In the genomic region with DNA sequence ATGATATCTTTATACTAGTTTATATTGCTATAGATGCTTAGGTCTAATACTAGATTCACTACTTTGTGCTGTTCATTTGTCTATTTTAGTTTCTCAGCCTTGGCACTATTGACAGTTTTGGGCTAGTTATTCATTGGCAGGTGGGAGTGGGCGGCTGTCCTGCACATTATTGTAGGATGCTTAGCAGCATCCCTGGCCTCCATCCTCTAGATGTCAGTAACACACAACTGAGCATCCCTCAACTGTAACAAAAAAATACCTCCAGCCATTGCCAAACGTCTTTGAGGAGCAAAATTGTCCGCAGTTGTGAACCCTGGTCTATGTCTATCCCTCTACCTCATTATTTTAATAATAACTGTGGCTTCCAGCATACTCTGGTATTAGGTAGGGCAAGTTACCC, we compare ENCODE assay signal across 24 cellular contexts. TPM values are rescaled to one million over a fixed set of nuclear protein-coding genes. Genes with fewer than 3 reads are reported as not detected.
"Had no signal": no experiment of that assay in that cellular context is flagged by ENCODE, and none has a peak within 500 bp of the region (broad histone marks: within the 10 kb centered on the region; RNA-seq: fewer than 3 reads in every experiment).

No MANE protein-coding gene starts in this region.

- H3K4me1 Mint-ChIP-seq: activated CD4-positive, alpha-beta T cell treated with anti-CD3 and anti-CD28 coated beads, Interleukin-2, amount 10 ng/mL, durations not matched to agents 24 days and 14 days; activated naive CD8-positive, alpha-beta T cell treated with anti-CD3 and anti-CD28 coated beads, Interleukin-2, amount 50 U/mL, for 24 hours; central memory CD8-positive, alpha-beta T cell; naive B cell; stimulated activated naive CD8-positive, alpha-beta T cell treated with anti-CD3 and anti-CD28 coated beads, Interleukin-15, amount 100 ng/mL, for 72 hours had no signal

- H3K4me3 Mint-ChIP-seq: activated CD4-positive, alpha-beta T cell treated with anti-CD3 and anti-CD28 coated beads, Interleukin-2, amount 10 ng/mL, durations not matched to agents 24 days and 14 days; activated CD8-positive, alpha-beta T cell treated with anti-CD3 and anti-CD28 coated beads, Interleukin-2, amount 10 ng/mL, durations not matched to agents 7 days and 5 days; activated naive CD4-positive, alpha-beta T cell treated with anti-CD3 and anti-CD28 coated beads for 36 hours; activated naive CD8-positive, alpha-beta T cell treated with anti-CD3 and anti-CD28 coated beads, Interleukin-2, amount 50 U/mL, for 24 hours; activated T-cell treated with anti-CD3 and anti-CD28 coated beads, Interleukin-2, amount 50 U/mL, for 24 hours; central memory CD8-positive, alpha-beta T cell; naive B cell; stimulated activated naive CD8-positive, alpha-beta T cell treated with anti-CD3 and anti-CD28 coated beads, Interleukin-15, amount 100 ng/mL, for 72 hours had no signal

- H3K4me3 ChIP-seq: coronary artery, gastrocnemius medialis, heart right ventricle, mucosa of descending colon, ovary, right lobe of liver, suprapubic skin, vagina had no signal

- H3K27ac ChIP-seq: coronary artery, gastrocnemius medialis, heart right ventricle, ovary, right lobe of liver, suprapubic skin, vagina had no signal

- DNase-seq: activated CD4-positive, alpha-beta T cell treated with anti-CD3 and anti-CD28 coated beads, Interleukin-2, amount 10 ng/mL, durations not matched to agents 24 days and 14 days; activated CD8-positive, alpha-beta T cell treated with anti-CD3 and anti-CD28 coated beads, Interleukin-2, amount 10 ng/mL, durations not matched to agents 7 days and 5 days; activated naive CD4-positive, alpha-beta T cell treated with anti-CD3 and anti-CD28 coated beads for 36 hours; activated naive CD8-positive, alpha-beta T cell treated with anti-CD3 and anti-CD28 coated beads, Interleukin-2, amount 50 U/mL, for 24 hours; activated T-cell treated with anti-CD3 and anti-CD28 coated beads, Interleukin-2, amount 50 U/mL, for 24 hours; anterior cingulate cortex; erythroblast; gastrocnemius medialis; heart right ventricle; left ventricle myocardium superior; mesenchymal stem cell; mucosa of descending colon; naive B cell; ovary; right lobe of liver; small intestine; stimulated activated CD4-positive, alpha-beta T cell treated with anti-CD3 and anti-CD28 coated beads, Interleukin-15, amount 100 ng/mL, for 24 hours; stimulated activated CD4-positive, alpha-beta T cell treated with anti-CD3 and anti-CD28 coated beads, Interleukin-2, amount 100 ng/mL, for 48 hours; stimulated activated naive CD8-positive, alpha-beta T cell treated with anti-CD3 and anti-CD28 coated beads, Interleukin-15, amount 100 ng/mL, for 72 hours; trophoblast cell had no signal

- H3K27me3 ChIP-seq: gastrocnemius medialis, ovary, right lobe of liver, suprapubic skin, vagina had no signal

- H3K27me3 Mint-ChIP-seq: activated CD4-positive, alpha-beta T cell treated with anti-CD3 and anti-CD28 coated beads, Interleukin-2, amount 10 ng/mL, durations not matched to agents 24 days and 14 days; activated naive CD8-positive, alpha-beta T cell treated with anti-CD3 and anti-CD28 coated beads, Interleukin-2, amount 50 U/mL, for 24 hours; activated T-cell treated with anti-CD3 and anti-CD28 coated beads, Interleukin-2, amount 50 U/mL, for 24 hours; central memory CD8-positive, alpha-beta T cell had no signal

- ATAC-seq: activated CD8-positive, alpha-beta T cell treated with anti-CD3 and anti-CD28 coated beads, Interleukin-2, amount 10 ng/mL, durations not matched to agents 7 days and 5 days; activated naive CD8-positive, alpha-beta T cell treated with anti-CD3 and anti-CD28 coated beads, Interleukin-2, amount 50 U/mL, for 24 hours; gastrocnemius medialis; heart right ventricle; left ventricle myocardium superior; mucosa of descending colon; right lobe of liver; stimulated activated naive CD8-positive, alpha-beta T cell treated with anti-CD3 and anti-CD28 coated beads, Interleukin-15, amount 100 ng/mL, for 72 hours had no signal

- H3K36me3 ChIP-seq: gastrocnemius medialis, heart right ventricle, ovary, right lobe of liver, suprapubic skin, vagina had no signal

- H3K27ac Mint-ChIP-seq: activated CD4-positive, alpha-beta T cell treated with anti-CD3 and anti-CD28 coated beads, Interleukin-2, amount 10 ng/mL, durations not matched to agents 24 days and 14 days; activated CD8-positive, alpha-beta T cell treated with anti-CD3 and anti-CD28 coated beads, Interleukin-2, amount 10 ng/mL, durations not matched to agents 7 days and 5 days; activated naive CD4-positive, alpha-beta T cell treated with anti-CD3 and anti-CD28 coated beads for 36 hours; activated naive CD8-positive, alpha-beta T cell treated with anti-CD3 and anti-CD28 coated beads, Interleukin-2, amount 50 U/mL, for 24 hours; activated T-cell treated with anti-CD3 and anti-CD28 coated beads, Interleukin-2, amount 50 U/mL, for 24 hours; naive B cell; stimulated activated naive CD8-positive, alpha-beta T cell treated with anti-CD3 and anti-CD28 coated beads, Interleukin-15, amount 100 ng/mL, for 72 hours had no signal

- H3K9me3 Mint-ChIP-seq: activated CD4-positive, alpha-beta T cell treated with anti-CD3 and anti-CD28 coated beads, Interleukin-2, amount 10 ng/mL, durations not matched to agents 24 days and 14 days; activated naive CD4-positive, alpha-beta T cell treated with anti-CD3 and anti-CD28 coated beads for 36 hours; activated naive CD8-positive, alpha-beta T cell treated with anti-CD3 and anti-CD28 coated beads, Interleukin-2, amount 50 U/mL, for 24 hours; activated T-cell treated with anti-CD3 and anti-CD28 coated beads, Interleukin-2, amount 50 U/mL, for 24 hours; stimulated activated naive CD8-positive, alpha-beta T cell treated with anti-CD3 and anti-CD28 coated beads, Interleukin-15, amount 100 ng/mL, for 72 hours had no signal

- H3K4me1 ChIP-seq: gastrocnemius medialis, heart right ventricle, right lobe of liver, suprapubic skin, vagina had no signal

- H3K9me3 ChIP-seq: gastrocnemius medialis, heart right ventricle, mucosa of descending colon, ovary, right lobe of liver, suprapubic skin, vagina had no signal

RNA-seq across cellular contexts. Expression of a gene that starts 34.4 kb away (rescaled TPM):
- total RNA-seq: activated CD4-positive, alpha-beta T cell treated with anti-CD3 and anti-CD28 coated beads, Interleukin-2, amount 10 ng/mL, durations not matched to agents 24 days and 14 days; activated CD8-positive, alpha-beta T cell treated with anti-CD3 and anti-CD28 coated beads, Interleukin-2, amount 10 ng/mL, durations not matched to agents 7 days and 5 days; activated naive CD4-positive, alpha-beta T cell treated with anti-CD3 and anti-CD28 coated beads for 36 hours; gastrocnemius medialis; left ventricle myocardium superior; mucosa of descending colon; right lobe of liver; suprapubic skin; vagina had no signal
